In genomic region chr3:120163816-120164215, GRCh38 we compare ENCODE assay signal across 24 cellular contexts.
A peak's percentile ranks its signal among the peaks of the same experiment; 100 is the strongest.
DNase-seq lines count a peak whose midpoint lies in the region; ATAC-seq, FAIRE-seq and TF ChIP-seq lines count a peak whose summit lies in the region.
"Had no signal": no experiment of that assay in that cellular context is flagged by ENCODE, and none has a peak within 500 bp of the region (broad histone marks: within the 10 kb centered on the region; RNA-seq: fewer than 3 reads in every experiment).

No MANE protein-coding gene starts in this region.

- H3K4me3 ChIP-seq in astrocyte (ENCODE audit: insufficient read depth, low read depth, low read length) = no peak overlapping the region
- no peak overlapping the region for H3K4me3 ChIP-seq in hepatocyte
- H3K4me3 ChIP-seq: BLaER1 treated with 17β-estradiol and CSF1 and Interleukin-3, amounts not matched to agents 10 nM and 100 nM; GM12878; SJCRH30 had no signal

- H2AFZ ChIP-seq in astrocyte (ENCODE audit: low read depth, low read length) (no peak overlapping the region), hepatocyte (no peak overlapping the region)

- H3K4me3 Mint-ChIP-seq in astrocyte (ENCODE audit: unreplicated experiment) = no peak overlapping the region
- H3K4me3 Mint-ChIP-seq: CD4-positive, alpha-beta T cell had no signal

- H4K20me1 ChIP-seq in astrocyte (ENCODE audit: insufficient read depth, low read length) = no peaks in the 10 kb centered on the region
- H4K20me1 ChIP-seq in hepatocyte (ENCODE audit: insufficient read depth, poor library complexity, severe bottlenecking) = no peaks in the 10 kb centered on the region
- H4K20me1 ChIP-seq: BLaER1 treated with 17β-estradiol and CSF1 and Interleukin-3, amounts not matched to agents 10 nM and 100 nM had no signal

- no peaks in the 10 kb centered on the region for H3K27me3 ChIP-seq in astrocyte (ENCODE audit: insufficient read depth, low read length)
- no peaks in the 10 kb centered on the region for H3K27me3 ChIP-seq in hepatocyte
- H3K27me3 ChIP-seq: BLaER1 treated with 17β-estradiol and CSF1 and Interleukin-3, amounts not matched to agents 10 nM and 100 nM; SJCRH30 had no signal

- no peak overlapping the region for H3K27ac Mint-ChIP-seq in astrocyte (ENCODE audit: unreplicated experiment)
- H3K27ac Mint-ChIP-seq: CD4-positive, alpha-beta T cell had no signal

- no peaks in the 10 kb centered on the region for H3K9me3 Mint-ChIP-seq in astrocyte (ENCODE audit: unreplicated experiment)
- H3K9me3 Mint-ChIP-seq: CD4-positive, alpha-beta T cell had no signal

- H3K4me1 ChIP-seq in astrocyte (ENCODE audit: insufficient read depth, low read length) (peaks cover 4% of the 10 kb centered on the region), hepatocyte (ENCODE audit: insufficient read depth) (peaks cover 16% of the 10 kb centered on the region)
- H3K4me1 ChIP-seq: SJCRH30 had no signal

- no peaks in the 10 kb centered on the region for H3K79me2 ChIP-seq in astrocyte (ENCODE audit: insufficient read depth, low read length)
- no peaks in the 10 kb centered on the region for H3K79me2 ChIP-seq in hepatocyte

- H3K9ac ChIP-seq in astrocyte (ENCODE audit: low read length) = no peak overlapping the region
- H3K9ac ChIP-seq: BLaER1 treated with 17β-estradiol and CSF1 and Interleukin-3, amounts not matched to agents 10 nM and 100 nM had no signal

- H3K27ac ChIP-seq in 22Rv1 = peak overlapping the region; percentile 64
- H3K27ac ChIP-seq in astrocyte (ENCODE audit: low read depth, low read length) = no peak overlapping the region
- H3K27ac ChIP-seq in hepatocyte = peak overlapping the region; percentile 64
- H3K27ac ChIP-seq: BLaER1 treated with 17β-estradiol and CSF1 and Interleukin-3, amounts not matched to agents 10 nM and 100 nM; SJCRH30 had no signal

- H3K4me2 ChIP-seq in astrocyte (ENCODE audit: low read length) = no peak overlapping the region
- H3K4me2 ChIP-seq in hepatocyte = peak overlapping the region; percentile 62
- H3K4me2 ChIP-seq: BLaER1 treated with 17β-estradiol and CSF1 and Interleukin-3, amounts not matched to agents 10 nM and 100 nM had no signal

- H3K36me3 ChIP-seq in astrocyte (ENCODE audit: insufficient read depth, low read length) = no peaks in the 10 kb centered on the region
- no peaks in the 10 kb centered on the region for H3K36me3 ChIP-seq in hepatocyte (replicated peaks; ENCODE audit: insufficient read depth, low read depth)
- H3K36me3 ChIP-seq: BLaER1 treated with 17β-estradiol and CSF1 and Interleukin-3, amounts not matched to agents 10 nM and 100 nM; SJCRH30 had no signal

- peak; percentile 34 for FAIRE-seq in astrocyte (lab: Jason Lieb, UNC)
- FAIRE-seq: GM12878, RCC 7860 had no signal

- TF ChIP-seq CTCF in 22Rv1 (IDR thresholded peaks at IDR 0.05) (no peak), astrocyte (IDR thresholded peaks at IDR 0.05; ENCODE audit: insufficient read depth, low read depth, low read length) (no peak), hepatocyte (IDR thresholded peaks at IDR 0.05; ENCODE audit: poor library complexity) (no peak)

- ATAC-seq in GM19455 (IDR thresholded peaks at IDR 0.05; ENCODE audit: unreplicated experiment) = no peak
- ATAC-seq: GM12878, HCT116, SK-N-SH treated with all-trans-retinoic acid at 6 μM for 48 hours had no signal

- no peaks in the 10 kb centered on the region for H3K9me2 ChIP-seq in hepatocyte (replicated peaks; ENCODE audit: insufficient read depth)

- H3K36me3 Mint-ChIP-seq in astrocyte (ENCODE audit: low read depth, unreplicated experiment) = no peaks in the 10 kb centered on the region

- DNase-seq in EH (ENCODE audit: low read depth) (peak; percentile 41), astrocyte (ENCODE audit: low read depth) (no peak), hepatocyte (ENCODE audit: low spot score) (peak; percentile 23), NCI-H446 (lab: John Stamatoyannopoulos, UW) (no peak)
- no peak for DNase-seq in NK-92 treated with Interleukin-12 subunit alpha and Interleukin-12 subunit beta, amount 100 ng/mL, for 24 hours (lab: John Stamatoyannopoulos, UW)
- no peak for DNase-seq in stimulated activated CD4-positive, alpha-beta T cell treated with anti-CD3 and anti-CD28 coated beads, Interleukin-4, amount 100 ng/mL, for 1 hour
- DNase-seq: AML-193; CD4-positive, alpha-beta T cell; EL; GDM1; GOT3; NCI-H1048; NCI-H1417; NCI-H1694; NCI-H2029 treated with DMSO at 0.1 percent for 48 hours; NCI-H526 treated with DMSO at 0.1 percent for 48 hours; SJCRH30 had no signal

- peaks cover 9% of the 10 kb centered on the region for H3K27me3 Mint-ChIP-seq in astrocyte (ENCODE audit: low read depth, unreplicated experiment)
- H3K27me3 Mint-ChIP-seq: CD4-positive, alpha-beta T cell had no signal

- H3K4me1 Mint-ChIP-seq in astrocyte (ENCODE audit: low read depth, unreplicated experiment) = peaks cover 11% of the 10 kb centered on the region

- H3K9me3 ChIP-seq in astrocyte (ENCODE audit: insufficient read depth, low read depth, low read length) (no peaks in the 10 kb centered on the region), hepatocyte (ENCODE audit: low read depth) (no peaks in the 10 kb centered on the region)
- H3K9me3 ChIP-seq: SJCRH30 had no signal

Comparison
In these comparisons a context has a peak if more than half of its experiments do, and no peak if none do; other contexts are left out.
1. DNase-seq: peak in EH (single experiment) and hepatocyte (single experiment); none in astrocyte (single experiment), NK-92 treated with Interleukin-12 subunit alpha and Interleukin-12 subunit beta, amount 100 ng/mL, for 24 hours (single experiment), stimulated activated CD4-positive, alpha-beta T cell treated with anti-CD3 and anti-CD28 coated beads, Interleukin-4, amount 100 ng/mL, for 1 hour (single experiment) and NCI-H446 (0 of 2).